Comparison of ENCODE assay signal across 16 cellular contexts in the genomic region with DNA sequence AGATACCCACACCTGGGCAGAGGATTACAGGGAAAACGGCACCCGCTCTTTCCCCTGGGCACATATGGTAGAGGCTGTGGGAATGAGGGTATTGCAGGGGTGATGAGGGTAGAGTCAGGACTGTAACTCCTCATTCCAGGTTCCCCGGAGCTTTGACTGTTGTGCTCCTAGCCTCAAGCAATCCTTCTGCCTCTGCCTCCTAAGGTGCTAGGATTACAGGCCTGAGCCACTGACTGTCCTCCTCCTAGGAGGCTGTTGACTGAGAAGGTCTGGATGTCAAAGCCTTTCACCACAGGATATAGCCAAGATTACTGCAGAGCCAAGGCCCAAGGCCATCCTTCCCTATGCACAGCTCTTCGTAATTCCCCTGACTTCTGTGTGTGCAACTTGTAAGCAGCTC. TPM values are rescaled to one million over a fixed set of nuclear protein-coding genes. Genes with fewer than 3 reads are reported as not detected.
DNase-seq lines count a peak whose midpoint lies in the region; ATAC-seq, FAIRE-seq and TF ChIP-seq lines count a peak whose summit lies in the region.
"Had no signal": no experiment of that assay in that cellular context is flagged by ENCODE, and none has a peak within 500 bp of the region (broad histone marks: within the 10 kb centered on the region; RNA-seq: fewer than 3 reads in every experiment).

No MANE protein-coding gene starts in this region.

- H3K9me3 ChIP-seq in astrocyte (ENCODE audit: insufficient read depth, low read depth, low read length), result no peaks in the 10 kb centered on the region
- H3K9me3 ChIP-seq: ascending aorta, gastrocnemius medialis, transverse colon had no signal

- H3K79me2 ChIP-seq in astrocyte (ENCODE audit: insufficient read depth, low read length), result peaks cover 10% of the 10 kb centered on the region

- H3K4me2 ChIP-seq in astrocyte (ENCODE audit: low read length), result peak overlapping the region; percentile 93

- no peak overlapping the region for H3K27ac Mint-ChIP-seq in T-helper 2 cell treated with Interferon-gamma antibody and Interleukin-4, amounts not matched to agents 5 μg/mL and 100 μg/mL, for 36 hours
- H3K27ac Mint-ChIP-seq in astrocyte (ENCODE audit: unreplicated experiment) (no peak overlapping the region), neural crest cell (ENCODE audit: unreplicated experiment) (no peak overlapping the region)

- peaks cover 23% of the 10 kb centered on the region for H3K4me1 ChIP-seq in astrocyte (ENCODE audit: insufficient read depth, low read length)

- peaks cover 44% of the 10 kb centered on the region for H3K4me1 Mint-ChIP-seq in T-helper 2 cell treated with Interferon-gamma antibody and Interleukin-4, amounts not matched to agents 5 μg/mL and 100 μg/mL, for 36 hours (ENCODE audit: low read depth)
- peaks cover 22% of the 10 kb centered on the region for H3K4me1 Mint-ChIP-seq in astrocyte (ENCODE audit: low read depth, unreplicated experiment)
- peaks cover 22% of the 10 kb centered on the region for H3K4me1 Mint-ChIP-seq in neural crest cell

- TF ChIP-seq CTCF in HL-60 (IDR thresholded peaks at IDR 0.05; ENCODE audit: insufficient read depth, low read length), result no peak
- TF ChIP-seq CTCF in astrocyte (IDR thresholded peaks at IDR 0.05; ENCODE audit: insufficient read depth, low read depth, low read length), result no peak
- no peak for TF ChIP-seq CTCF in neural crest cell (conservative IDR thresholded peaks at IDR 0.05)

- H4K20me1 ChIP-seq in astrocyte (ENCODE audit: insufficient read depth, low read length), result no peaks in the 10 kb centered on the region

- DNase-seq in T-helper 2 cell treated with Interferon-gamma antibody and Interleukin-4, amounts not matched to agents 5 μg/mL and 100 μg/mL, for 36 hours (ENCODE audit: low spot score), result no peak
- DNase-seq in T-helper 2 cell (no peak), HL-60 (ENCODE audit: low read depth in 1 of 2, low spot score in 1 of 2) (no peak), astrocyte (ENCODE audit: low read depth) (no peak), neural crest cell (ENCODE audit: low read depth, low spot score) (no peak), MV-4-11 (lab: John Stamatoyannopoulos, UW) (no peak)
- DNase-seq: effector CD4-positive, alpha-beta T cell; gastrocnemius medialis; GOT3; kidney; naive B cell had no signal

- peak overlapping the region; percentile 97 for H2AFZ ChIP-seq in astrocyte (ENCODE audit: low read depth, low read length)

- peak overlapping the region; percentile 89 for H3K4me3 Mint-ChIP-seq in T-helper 2 cell treated with Interferon-gamma antibody and Interleukin-4, amounts not matched to agents 5 μg/mL and 100 μg/mL, for 36 hours
- peak overlapping the region; percentile 34 for H3K4me3 Mint-ChIP-seq in astrocyte (ENCODE audit: unreplicated experiment)
- peak overlapping the region; percentile 90 for H3K4me3 Mint-ChIP-seq in neural crest cell

- peak overlapping the region; percentile 69 for H3K27ac ChIP-seq in HL-60 (replicated peaks)
- H3K27ac ChIP-seq in astrocyte (ENCODE audit: low read depth, low read length), result no peak overlapping the region

- peak overlapping the region; percentile 92 for H3K9ac ChIP-seq in astrocyte (ENCODE audit: low read length)

- H3K4me3 ChIP-seq in HL-60 (replicated peaks; ENCODE audit: insufficient read depth, low read length), result no peak overlapping the region
- peak overlapping the region; percentile 85 for H3K4me3 ChIP-seq in astrocyte (ENCODE audit: insufficient read depth, low read depth, low read length)

- no peak for FAIRE-seq in astrocyte (lab: Jason Lieb, UNC)
- FAIRE-seq: A204.1, kidney had no signal

- ATAC-seq in HG03108 (IDR thresholded peaks at IDR 0.05; ENCODE audit: unreplicated experiment) (no peak), HG02981 (IDR thresholded peaks at IDR 0.05; ENCODE audit: unreplicated experiment) (no peak)

- H3K27me3 ChIP-seq in HL-60 (ENCODE audit: insufficient read depth, poor library complexity, severe bottlenecking) (no peaks in the 10 kb centered on the region), astrocyte (ENCODE audit: insufficient read depth, low read length) (no peaks in the 10 kb centered on the region)
- H3K27me3 ChIP-seq: ascending aorta, gastrocnemius medialis, transverse colon had no signal

- no peaks in the 10 kb centered on the region for H3K27me3 Mint-ChIP-seq in T-helper 2 cell treated with Interferon-gamma antibody and Interleukin-4, amounts not matched to agents 5 μg/mL and 100 μg/mL, for 36 hours (ENCODE audit: low read depth)
- no peaks in the 10 kb centered on the region for H3K27me3 Mint-ChIP-seq in astrocyte (ENCODE audit: low read depth, unreplicated experiment)
- H3K27me3 Mint-ChIP-seq in neural crest cell (ENCODE audit: low read depth), result no peaks in the 10 kb centered on the region
- H3K27me3 Mint-ChIP-seq: naive B cell had no signal

- H3K9me3 Mint-ChIP-seq in T-helper 2 cell treated with Interferon-gamma antibody and Interleukin-4, amounts not matched to agents 5 μg/mL and 100 μg/mL, for 36 hours, result no peaks in the 10 kb centered on the region
- H3K9me3 Mint-ChIP-seq in astrocyte (ENCODE audit: unreplicated experiment), result no peaks in the 10 kb centered on the region
- H3K9me3 Mint-ChIP-seq in neural crest cell, result no peaks in the 10 kb centered on the region
- H3K9me3 Mint-ChIP-seq: naive B cell had no signal

- peaks cover 3% of the 10 kb centered on the region for H3K36me3 ChIP-seq in astrocyte (ENCODE audit: insufficient read depth, low read length)
- H3K36me3 ChIP-seq: transverse colon had no signal

- H3K36me3 Mint-ChIP-seq in T-helper 2 cell treated with Interferon-gamma antibody and Interleukin-4, amounts not matched to agents 5 μg/mL and 100 μg/mL, for 36 hours (ENCODE audit: low read depth), result peaks cover 24% of the 10 kb centered on the region
- H3K36me3 Mint-ChIP-seq in astrocyte (ENCODE audit: low read depth, unreplicated experiment), result peaks cover 7% of the 10 kb centered on the region
- H3K36me3 Mint-ChIP-seq in neural crest cell (ENCODE audit: low read depth), result peaks cover 4% of the 10 kb centered on the region

RNA-seq across cellular contexts. Expression of a gene that starts 1.1 kb away (rescaled TPM):
- total RNA-seq in astrocyte (25.9 and 29.2 TPM in 2 replicates), neural crest cell (42.6 and 43.8 TPM in 2 replicates)

RNA-seq across cellular contexts. Expression of a gene that starts 15.6 kb away (rescaled TPM):
- total RNA-seq in astrocyte (56.4 and 58.7 TPM in 2 replicates), neural crest cell (40.4 and 42.0 TPM in 2 replicates)

RNA-seq across cellular contexts. Expression of a gene that starts 17.9 kb away (rescaled TPM):
- 86.4 and 97.1 TPM in 2 replicates for total RNA-seq in astrocyte
- 128 and 138 TPM in 2 replicates for total RNA-seq in neural crest cell

RNA-seq across cellular contexts. Expression of a gene that starts 45.8 kb away (rescaled TPM):
- total RNA-seq in astrocyte, result 14.2 and 15.6 TPM in 2 replicates
- total RNA-seq in neural crest cell, result 48.4 TPM in 2 replicates

RNA-seq across cellular contexts. Expression of a gene that starts 49.2 kb away (rescaled TPM):
- total RNA-seq in astrocyte (192 and 207 TPM in 2 replicates), neural crest cell (239 and 246 TPM in 2 replicates)

Comparison
In these comparisons a context has a peak if more than half of its experiments do, and no peak if none do; other contexts are left out.
1. H3K4me3 Mint-ChIP-seq: peak in every context shown above with its lines; median percentile 90 in neural crest cell; 89 in T-helper 2 cell treated with Interferon-gamma antibody and Interleukin-4, amounts not matched to agents 5 μg/mL and 100 μg/mL, for 36 hours; 34 in astrocyte.